2 cellular contexts compared by ENCODE assay signal in the genomic region with DNA sequence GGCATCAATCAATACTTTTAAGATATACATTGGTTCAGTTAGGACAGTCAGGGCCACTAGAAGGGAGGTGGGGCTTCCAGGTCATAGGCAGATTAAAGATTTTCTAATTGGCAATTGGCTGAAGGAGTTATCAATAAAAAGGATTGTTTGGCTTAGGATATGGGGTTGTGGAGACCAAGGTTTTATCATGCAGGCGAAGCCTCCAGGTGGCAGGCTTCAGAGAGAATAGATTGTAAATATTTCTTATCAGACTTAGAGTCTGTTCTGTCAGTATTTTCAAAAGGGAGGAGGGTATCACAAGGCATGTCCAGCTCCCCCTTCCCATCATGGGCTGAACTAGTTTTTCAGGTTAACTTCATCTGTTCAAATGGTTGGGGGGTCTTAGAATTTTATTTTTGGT.
TF ChIP-seq lines count a peak whose summit lies in the region.

No MANE protein-coding gene starts in this region.

TF ChIP-seq in GM23338, 12 proteins besides CTCF, POLR2A, EP300 and RAD21 (continued from another document):
- TF ChIP-seq ZNF462 (CRISPR knock-in tag; IDR thresholded peaks at IDR 0.05) (no peak), REST (IDR thresholded peaks at IDR 0.05; ENCODE audit: unreplicated experiment) (no peak), CREB1 (CRISPR knock-in tag; IDR thresholded peaks at IDR 0.05; ENCODE audit: low read depth) (no peak), ETS1 (IDR thresholded peaks at IDR 0.05) (no peak)

TF ChIP-seq in K562, 482 proteins besides CTCF, POLR2A, EP300 and RAD21 (continued from another document):
- TF ChIP-seq, protein P1, sequence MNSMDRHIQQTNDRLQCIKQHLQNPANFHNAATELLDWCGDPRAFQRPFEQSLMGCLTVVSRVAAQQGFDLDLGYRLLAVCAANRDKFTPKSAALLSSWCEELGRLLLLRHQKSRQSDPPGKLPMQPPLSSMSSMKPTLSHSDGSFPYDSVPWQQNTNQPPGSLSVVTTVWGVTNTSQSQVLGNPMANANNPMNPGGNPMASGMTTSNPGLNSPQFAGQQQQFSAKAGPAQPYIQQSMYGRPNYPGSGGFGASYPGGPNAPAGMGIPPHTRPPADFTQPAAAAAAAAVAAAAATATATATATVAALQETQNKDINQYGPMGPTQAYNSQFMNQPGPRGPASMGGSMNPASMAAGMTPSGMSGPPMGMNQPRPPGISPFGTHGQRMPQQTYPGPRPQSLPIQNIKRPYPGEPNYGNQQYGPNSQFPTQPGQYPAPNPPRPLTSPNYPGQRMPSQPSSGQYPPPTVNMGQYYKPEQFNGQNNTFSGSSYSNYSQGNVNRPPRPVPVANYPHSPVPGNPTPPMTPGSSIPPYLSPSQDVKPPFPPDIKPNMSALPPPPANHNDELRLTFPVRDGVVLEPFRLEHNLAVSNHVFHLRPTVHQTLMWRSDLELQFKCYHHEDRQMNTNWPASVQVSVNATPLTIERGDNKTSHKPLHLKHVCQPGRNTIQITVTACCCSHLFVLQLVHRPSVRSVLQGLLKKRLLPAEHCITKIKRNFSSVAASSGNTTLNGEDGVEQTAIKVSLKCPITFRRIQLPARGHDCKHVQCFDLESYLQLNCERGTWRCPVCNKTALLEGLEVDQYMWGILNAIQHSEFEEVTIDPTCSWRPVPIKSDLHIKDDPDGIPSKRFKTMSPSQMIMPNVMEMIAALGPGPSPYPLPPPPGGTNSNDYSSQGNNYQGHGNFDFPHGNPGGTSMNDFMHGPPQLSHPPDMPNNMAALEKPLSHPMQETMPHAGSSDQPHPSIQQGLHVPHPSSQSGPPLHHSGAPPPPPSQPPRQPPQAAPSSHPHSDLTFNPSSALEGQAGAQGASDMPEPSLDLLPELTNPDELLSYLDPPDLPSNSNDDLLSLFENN (IDR thresholded peaks at IDR 0.05; ENCODE audit: low read depth in 2 of 2, low read length in 2 of 2), result no peak
